In the genomic region with DNA sequence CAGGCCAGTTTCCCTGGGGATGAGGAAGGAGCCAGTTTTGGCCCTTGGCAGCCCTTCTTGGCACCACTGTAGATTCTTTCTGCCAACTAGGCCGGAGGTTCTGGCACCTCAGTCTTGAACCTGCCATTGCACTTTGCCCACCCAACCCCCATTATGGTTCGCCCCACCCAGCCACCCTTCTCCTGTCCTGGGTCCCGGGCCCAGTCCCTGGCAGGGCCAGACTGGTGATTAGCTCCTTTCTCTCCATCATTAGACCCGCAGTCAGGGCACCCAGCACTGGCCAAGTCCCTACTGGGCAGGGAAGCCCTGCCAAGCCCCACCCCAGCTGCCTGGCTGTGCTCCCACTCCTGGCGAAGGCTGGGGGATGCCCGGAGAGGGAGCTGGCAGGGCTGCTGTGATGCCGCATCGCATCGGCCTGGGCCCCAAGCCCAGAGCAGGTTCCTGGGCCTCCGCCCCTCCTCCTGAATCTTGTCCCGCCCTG, we compare ENCODE assay signal across 12 cellular contexts. TPM values are rescaled to one million over a fixed set of nuclear protein-coding genes. Genes with fewer than 3 reads are reported as not detected.
DNase-seq lines count a peak whose midpoint lies in the region; ATAC-seq and TF ChIP-seq lines count a peak whose summit lies in the region.
"Had no signal": no experiment of that assay in that cellular context is flagged by ENCODE, and none has a peak within 500 bp of the region (broad histone marks: within the 10 kb centered on the region; RNA-seq: fewer than 3 reads in every experiment).

No MANE protein-coding gene starts in this region.

- no peak overlapping the region for H3K9ac ChIP-seq in HCT116 (ENCODE audit: low read length)

- H3K27ac ChIP-seq in HCT116 (ENCODE audit: low read depth, low read length) (no peak overlapping the region), angular gyrus (ENCODE audit: low read depth, low read length) (peak overlapping the region; percentile 53), left ventricle myocardium inferior (replicated peaks) (peak overlapping the region; percentile 93)

- intact Hi-C loops in HCT116 (cut with micrococcal nuclease) (no loop called here), left ventricle myocardium inferior (cut with micrococcal nuclease) (no loop called here), posterior cingulate gyrus (cut with DNase I) (no loop called here)

- ATAC-seq in HCT116 (no peak), HG03039 (IDR thresholded peaks at IDR 0.05; ENCODE audit: unreplicated experiment) (no peak), GM18873 (IDR thresholded peaks at IDR 0.05; ENCODE audit: low FRiP score, unreplicated experiment) (no peak), HG03439 (IDR thresholded peaks at IDR 0.05; ENCODE audit: unreplicated experiment) (no peak)
- ATAC-seq: activated CD8-positive, alpha-beta memory T cell treated with anti-CD3 and anti-CD28 coated beads, Interleukin-2, amount 10 ng/mL, durations not matched to agents 7 days and 5 days; stimulated activated effector memory CD8-positive, alpha-beta T cell treated with anti-CD3 and anti-CD28 coated beads, Interleukin-12 subunit alpha, Interleukin-12 subunit beta, amount 100 ng/mL, for 72 hours had no signal

- no TSS peak for BruUV-seq in HCT116 (replicated peaks; lab: Mats Ljungman, UMichigan)

- no peak for TF ChIP-seq RAD21 in HCT116 (IDR thresholded peaks at IDR 0.05; ENCODE audit: low read depth)

- H3K4me2 ChIP-seq in HCT116 (ENCODE audit: low read length), result no peak overlapping the region

- H3K4me1 ChIP-seq in HCT116 (ENCODE audit: control insufficient read depth in 1 of 2, insufficient read depth in 2 of 2, low read length in 2 of 2) (peaks cover 0 to 7% of the 10 kb centered on the region in 2 experiments; a peak in 2 of 4 replicates), left ventricle myocardium inferior (peaks cover 67% of the 10 kb centered on the region)

- H3K4me3 ChIP-seq in HCT116 (replicated peaks in 1 of 2; ENCODE audit: low read depth in 1 of 2, low read length in 2 of 2), result no peak overlapping the region
- peak overlapping the region; percentile 33 for H3K4me3 ChIP-seq in left ventricle myocardium inferior

- no peaks in the 10 kb centered on the region for H3K9me3 ChIP-seq in HCT116 (ENCODE audit: control insufficient read depth in 1 of 2, insufficient read depth in 1 of 2, low read depth in 1 of 2, low read length in 2 of 2)
- no peaks in the 10 kb centered on the region for H3K9me3 ChIP-seq in left ventricle myocardium inferior (replicated peaks)

- TF ChIP-seq POLR2A in HCT116 (IDR thresholded peaks at IDR 0.05; ENCODE audit: borderline replicate concordance, extremely low read depth, insufficient read depth, insufficient read length), result no peak

- POLR2A ChIA-PET in HCT116 (lab: Charles Lee), result no interaction called here

- H3K36me3 ChIP-seq in HCT116 (ENCODE audit: control insufficient read depth in 1 of 2, insufficient read depth in 2 of 2, low read length in 2 of 2), result no peaks in the 10 kb centered on the region
- no peaks in the 10 kb centered on the region for H3K36me3 ChIP-seq in left ventricle myocardium inferior

- H3K9me2 ChIP-seq in HCT116 (ENCODE audit: insufficient read depth), result no peaks in the 10 kb centered on the region

- H3K79me2 ChIP-seq in HCT116 (ENCODE audit: insufficient read depth, low read length), result no peaks in the 10 kb centered on the region

- DNase-seq in HCT116 (ENCODE audit: low read depth, low spot score) (no peak), left ventricle myocardium inferior (peak; percentile 84), posterior cingulate gyrus (peak; percentile 83 to 98 (median 86)), RPMI8226 (no peak)
- DNase-seq: activated CD8-positive, alpha-beta memory T cell treated with anti-CD3 and anti-CD28 coated beads, Interleukin-2, amount 10 ng/mL, durations not matched to agents 7 days and 5 days; activated naive CD4-positive, alpha-beta T cell treated with anti-CD3 and anti-CD28 coated beads, Interleukin-2, amount 10 ng/mL, durations not matched to agents 7 days and 5 days; NCI-H69 had no signal

- H3K27me3 ChIP-seq in HCT116 (ENCODE audit: insufficient read depth, low read length) (no peaks in the 10 kb centered on the region), left ventricle myocardium inferior (ENCODE audit: low read depth) (peaks cover 3% of the 10 kb centered on the region)

- RAD21 ChIA-PET in HCT116 (lab: Charles Lee; ENCODE audit: low non-redundant PET in 1 of 2, low total read pairs in 2 of 2, uncharacterized antibody in 2 of 2, unreplicated experiment in 2 of 2), result no interaction called here

- no peak for TF ChIP-seq CTCF in HCT116 (IDR thresholded peaks at IDR 0.05 in 2 of 3, conservative IDR thresholded peaks at IDR 0.05 in 1 of 3; ENCODE audit: borderline replicate concordance in 1 of 3, insufficient read depth in 1 of 3, low read depth in 2 of 3, low read length in 2 of 3)
- no peak for TF ChIP-seq CTCF in left ventricle myocardium inferior (IDR thresholded peaks at IDR 0.05; ENCODE audit: borderline replicate concordance)

- H4K20me1 ChIP-seq in HCT116 (ENCODE audit: insufficient read depth), result no peaks in the 10 kb centered on the region

- CTCF ChIA-PET in HCT116 (lab: Charles Lee), result no interaction called here

- no peak overlapping the region for H2AFZ ChIP-seq in HCT116 (ENCODE audit: low read depth, low read length, poor library complexity, severe bottlenecking)

TF ChIP-seq in HCT116, 20 proteins besides CTCF, POLR2A, EP300 and RAD21:
- TF ChIP-seq ZFX (IDR thresholded peaks at IDR 0.05), result 0 out of 2 replicates have a peak, but pooled peaks have one; percentile 18
- TF ChIP-seq, protein P1, sequence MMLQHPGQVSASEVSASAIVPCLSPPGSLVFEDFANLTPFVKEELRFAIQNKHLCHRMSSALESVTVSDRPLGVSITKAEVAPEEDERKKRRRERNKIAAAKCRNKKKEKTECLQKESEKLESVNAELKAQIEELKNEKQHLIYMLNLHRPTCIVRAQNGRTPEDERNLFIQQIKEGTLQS (IDR thresholded peaks at IDR 0.05), result no peak

RNA-seq across cellular contexts. Expression of a gene that starts 9.7 kb away (rescaled TPM):
- 3.7 TPM for total RNA-seq in HCT116 (2021; ENCODE audit: unreplicated experiment)
- polyA plus RNA-seq in HCT116 (2012), result 1.0 and 1.8 TPM in 2 replicates
- total RNA-seq in left ventricle myocardium inferior, result 20.0 TPM

Comparison
In these comparisons a context has a peak if more than half of its experiments do, and no peak if none do; other contexts are left out.
1. DNase-seq: peak in left ventricle myocardium inferior (single experiment) and posterior cingulate gyrus (10 of 10); none in HCT116 (single experiment) and RPMI8226 (single experiment).